In the genomic region with DNA sequence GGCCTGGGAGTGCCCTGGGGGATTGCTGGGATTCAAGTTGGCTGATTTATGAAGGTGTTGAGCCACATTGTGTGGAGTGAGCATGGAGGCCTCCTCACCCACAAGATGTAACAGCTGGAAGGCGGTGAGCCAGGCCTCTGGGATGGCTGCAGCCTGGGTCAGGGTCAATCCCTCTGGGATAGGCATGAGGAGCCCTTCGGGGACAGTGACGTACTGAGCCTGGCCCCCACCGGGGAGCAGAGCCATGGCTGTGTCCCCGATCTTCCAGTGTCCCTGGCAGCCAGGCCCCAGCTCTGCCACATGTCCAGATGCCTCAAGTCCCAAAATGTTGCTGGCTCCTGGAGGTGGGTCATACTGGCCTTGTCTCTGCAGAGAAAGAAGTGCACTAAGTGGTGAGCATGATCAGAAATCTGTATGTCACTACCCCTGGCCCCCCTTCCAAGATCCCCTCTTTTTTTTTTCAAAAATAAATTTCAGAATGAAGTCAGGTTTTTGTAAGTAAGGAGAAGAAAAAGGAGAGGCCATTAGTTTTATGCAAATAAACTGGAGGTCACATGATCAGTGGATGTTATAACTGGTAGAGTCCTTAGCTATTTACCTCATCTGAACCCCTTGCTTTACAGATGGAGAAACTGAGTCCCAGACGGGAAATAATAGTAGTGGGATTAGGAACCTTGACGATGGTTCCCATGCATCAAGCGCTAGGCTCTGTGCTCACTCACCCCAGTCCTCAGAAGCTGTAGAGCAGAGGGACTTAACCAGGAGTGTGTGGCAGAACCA, we compare ENCODE assay signal across 8 cellular contexts. TPM values are rescaled to one million over a fixed set of nuclear protein-coding genes. Genes with fewer than 3 reads are reported as not detected.
DNase-seq lines count a peak whose midpoint lies in the region; ATAC-seq and TF ChIP-seq lines count a peak whose summit lies in the region.

No MANE protein-coding gene starts in this region.

- H3K27me3 Mint-ChIP-seq in CD4-positive, alpha-beta memory T cell = no peaks in the 10 kb centered on the region
- H3K27me3 Mint-ChIP-seq in endodermal cell (ENCODE audit: insufficient read depth) = no peaks in the 10 kb centered on the region

- H3K27me3 ChIP-seq in CD4-positive, alpha-beta memory T cell (ENCODE audit: insufficient read depth, low read length) = no peaks in the 10 kb centered on the region
- H3K27me3 ChIP-seq in endodermal cell (ENCODE audit: control insufficient read depth, insufficient read depth, low read length, poor library complexity, severe bottlenecking) (no peaks in the 10 kb centered on the region), neural cell (ENCODE audit: insufficient read depth, low read depth, low read length) (no peaks in the 10 kb centered on the region)

- CTCF ChIA-PET in CD4-positive, alpha-beta memory T cell (lab: Charles Lee; ENCODE audit: partially characterized antibody) = interaction anchor here (0.6 to 5.1 kb wide), 21 partner anchors 10 to 280 kb away, joined by 3 to 108 read pairs (median 7); partner anchors contain the start of genes ATAD2B and WDCP
- CTCF ChIA-PET in OCI-LY7 (lab: Charles Lee; ENCODE audit: unreplicated experiment) = no interaction called here

- H3K9ac ChIP-seq in endodermal cell (ENCODE audit: extremely low read depth, low read length, poor library complexity, severe bottlenecking) (peak overlapping the region; percentile 62), neural cell (ENCODE audit: low read length) (no peak overlapping the region)

- H3K4me3 Mint-ChIP-seq in CD4-positive, alpha-beta memory T cell = peak overlapping the region in 7 of 8 donors; percentile 85 to 92 (median 89)
- peak overlapping the region; percentile 80 for H3K4me3 Mint-ChIP-seq in endodermal cell

- TF ChIP-seq RAD21 in neural cell (conservative IDR thresholded peaks at IDR 0.05) = no peak

- H3K27ac Mint-ChIP-seq in CD4-positive, alpha-beta memory T cell = peak overlapping the region in 3 of 7 donors; percentile 64 to 89 (median 77)
- peak overlapping the region; percentile 96 for H3K27ac Mint-ChIP-seq in endodermal cell

- ATAC-seq in HG03565 (IDR thresholded peaks at IDR 0.05; ENCODE audit: unreplicated experiment) = no peak

- H3K4me2 ChIP-seq in OCI-LY7 (ENCODE audit: low read length) = peak overlapping the region; percentile 80
- no peak overlapping the region for H3K4me2 ChIP-seq in neural cell (ENCODE audit: low read length)

- H2AFZ ChIP-seq in OCI-LY7 (ENCODE audit: low read length) (peak overlapping the region; percentile 83; the same call in 1 of the 2 replicates), neural cell (ENCODE audit: low read depth, low read length) (no peak overlapping the region)

- no peak for TF ChIP-seq EP300 in neural cell (conservative IDR thresholded peaks at IDR 0.05; ENCODE audit: poor library complexity, severe bottlenecking)

- no peak overlapping the region for H3K27ac ChIP-seq in CD4-positive, alpha-beta memory T cell (ENCODE audit: low read depth, low read length)
- H3K27ac ChIP-seq in OCI-LY7 (ENCODE audit: low read depth, low read length, poor library complexity, severe bottlenecking) (peak overlapping the region; percentile 31), endodermal cell (ENCODE audit: low read depth, low read length) (peak overlapping the region; percentile 98), neural cell (ENCODE audit: low read length) (no peak overlapping the region)

- H3K79me2 ChIP-seq in OCI-LY7 (ENCODE audit: insufficient read depth, low read depth, low read length) = no peaks in the 10 kb centered on the region
- H3K79me2 ChIP-seq in neural cell (replicated peaks; ENCODE audit: insufficient read depth, low read length) = no peaks in the 10 kb centered on the region

- H4K20me1 ChIP-seq in OCI-LY7 (ENCODE audit: insufficient read depth, low read length) (no peaks in the 10 kb centered on the region), neural cell (ENCODE audit: insufficient read depth) (no peaks in the 10 kb centered on the region)

- no peak for DNase-seq in CD4-positive, alpha-beta memory T cell
- no peak for DNase-seq in OCI-LY7 (ENCODE audit: low spot score)
- DNase-seq in endodermal cell = no peak
- no peak for DNase-seq in NCI-H2081 treated with DMSO at 0.1 percent for 48 hours (lab: John Stamatoyannopoulos, UW)
- DNase-seq in activated CD4-positive, CD25-positive, alpha-beta regulatory T cell (lab: John Stamatoyannopoulos, UW) = no peak
- no peak for DNase-seq in amygdala (lab: John Stamatoyannopoulos, UW)

- H3K4me3 ChIP-seq in CD4-positive, alpha-beta memory T cell (ENCODE audit: low read length in 2 of 2) = no peak overlapping the region
- peak overlapping the region; percentile 67 for H3K4me3 ChIP-seq in OCI-LY7 (ENCODE audit: low read depth, low read length, poor library complexity, severe bottlenecking)
- H3K4me3 ChIP-seq in endodermal cell (ENCODE audit: low read length) = peak overlapping the region; percentile 90
- peak overlapping the region; percentile 56 for H3K4me3 ChIP-seq in neural cell (ENCODE audit: low read length)

- H3F3A ChIP-seq in neural cell (ENCODE audit: insufficient read depth, low read length, poor library complexity, severe bottlenecking) = no peaks in the 10 kb centered on the region

- H3K9me3 ChIP-seq in CD4-positive, alpha-beta memory T cell (ENCODE audit: control insufficient read depth in 1 of 2, low read length in 2 of 2) = no peaks in the 10 kb centered on the region
- no peaks in the 10 kb centered on the region for H3K9me3 ChIP-seq in OCI-LY7 (ENCODE audit: low read length)
- H3K9me3 ChIP-seq in endodermal cell (ENCODE audit: control insufficient read depth, low read length) = no peaks in the 10 kb centered on the region
- no peaks in the 10 kb centered on the region for H3K9me3 ChIP-seq in neural cell (ENCODE audit: low read length)

- no TSS peak for BruUV-seq in OCI-LY7 (replicated peaks; lab: Mats Ljungman, UMichigan)

- POLR2A ChIA-PET in CD4-positive, alpha-beta memory T cell (lab: Charles Lee; ENCODE audit: partially characterized antibody) = interaction anchor here (0.7 to 3.4 kb wide), 8 partner anchors 36 to 368 kb away, joined by 4 to 24 read pairs (median 7); partner anchors contain the start of genes ATAD2B, ITSN2, UBXN2A and WDCP
- POLR2A ChIA-PET in OCI-LY7 (lab: Charles Lee) = interaction anchor here (0.5 to 2.2 kb wide), 4 partner anchors 32 to 568 kb away, joined by 3 to 13 read pairs (median 3); partner anchors contain the start of gene ATAD2B

- intact Hi-C loops in CD4-positive, alpha-beta memory T cell (cut with micrococcal nuclease) = no loop called here
- intact Hi-C loops in OCI-LY7 (cut with micrococcal nuclease; ENCODE audit: unreplicated experiment) = no loop called here

- H3K9me3 Mint-ChIP-seq in CD4-positive, alpha-beta memory T cell = no peaks in the 10 kb centered on the region
- no peaks in the 10 kb centered on the region for H3K9me3 Mint-ChIP-seq in endodermal cell

- 87 to 88% methylated on average over 6 to 8 of the region's 8 CpGs for WGBS in endodermal cell (ENCODE audit: insufficient coverage in 1 of 2, insufficient read length in 1 of 2), 2 experiments

- H3K36me3 Mint-ChIP-seq in CD4-positive, alpha-beta memory T cell = peaks cover 9% of the 10 kb centered on the region in 2 donors
- H3K36me3 Mint-ChIP-seq in endodermal cell (ENCODE audit: low read depth) = peaks cover 17% of the 10 kb centered on the region

- no peaks in the 10 kb centered on the region for H3K36me3 ChIP-seq in CD4-positive, alpha-beta memory T cell (ENCODE audit: insufficient read depth, low read length)
- H3K36me3 ChIP-seq in OCI-LY7 (ENCODE audit: insufficient read depth, low read length) = no peaks in the 10 kb centered on the region
- peaks cover 19% of the 10 kb centered on the region for H3K36me3 ChIP-seq in endodermal cell (ENCODE audit: control insufficient read depth, insufficient read depth, low read length)
- no peaks in the 10 kb centered on the region for H3K36me3 ChIP-seq in neural cell (ENCODE audit: insufficient read depth, low read length)

- no peak for TF ChIP-seq CTCF in OCI-LY7 (conservative IDR thresholded peaks at IDR 0.05; ENCODE audit: low read length)
- TF ChIP-seq CTCF in endodermal cell (conservative IDR thresholded peaks at IDR 0.05) = no peak
- no peak for TF ChIP-seq CTCF in neural cell (IDR thresholded peaks at IDR 0.05; ENCODE audit: poor library complexity, severe bottlenecking)

- peaks cover 14% of the 10 kb centered on the region for H3K4me1 ChIP-seq in CD4-positive, alpha-beta memory T cell (ENCODE audit: insufficient read depth, low read length)
- H3K4me1 ChIP-seq in OCI-LY7 (ENCODE audit: insufficient read depth, low read length, poor library complexity, severe bottlenecking) = peaks cover 15% of the 10 kb centered on the region
- H3K4me1 ChIP-seq in endodermal cell (ENCODE audit: control insufficient read depth, insufficient read depth, low read length) = no peaks in the 10 kb centered on the region

- H3K9me2 ChIP-seq in OCI-LY7 (ENCODE audit: insufficient read depth, low read length) (no peaks in the 10 kb centered on the region), neural cell (ENCODE audit: insufficient read depth, low read length) (no peaks in the 10 kb centered on the region)

- H3K4me1 Mint-ChIP-seq in CD4-positive, alpha-beta memory T cell = peaks cover 11 to 16% (median 15%) of the 10 kb centered on the region in 4 donors
- H3K4me1 Mint-ChIP-seq in endodermal cell = peaks cover 7% of the 10 kb centered on the region

RNA-seq across cellular contexts. Expression of gene TP53I3, which starts 1.7 kb away (rescaled TPM):
- total RNA-seq in CD4-positive, alpha-beta memory T cell = under 1 TPM; 0.20 to 0.47 TPM
- polyA plus RNA-seq in CD4-positive, alpha-beta memory T cell = under 1 TPM in 1 of 2 donors, not detected in 1; 0.15 TPM
- 0.36 and 0.38 TPM in 2 replicates for total RNA-seq in OCI-LY7 (2014; rRNA removed; shearing (Covaris generic))
- total RNA-seq in OCI-LY7 (2022) (0.82 and 1.1 TPM in 2 replicates), endodermal cell (10 to 100 TPM; 11.6 to 23.2 TPM)
- 26.5 TPM for polyA plus RNA-seq in endodermal cell (2013, experiment 1 of 2)
- 22.8 TPM for polyA plus RNA-seq in endodermal cell (2013, experiment 2 of 2)
- 1.8 and 4.7 TPM in 2 replicates for polyA plus RNA-seq in neural cell
- 1.2 and 1.6 TPM in 2 replicates for polyA minus RNA-seq in neural cell

RNA-seq across cellular contexts. Expression of gene SF3B6, which starts 6.9 kb away (rescaled TPM):
- total RNA-seq in CD4-positive, alpha-beta memory T cell = 10 to 100 TPM; 50.0 to 55.3 TPM
- polyA plus RNA-seq in CD4-positive, alpha-beta memory T cell = 100 to 1,000 TPM; 180 to 238 TPM
- total RNA-seq in OCI-LY7 (2014; rRNA removed; shearing (Covaris generic)) = 136 and 143 TPM in 2 replicates
- 108 and 112 TPM in 2 replicates for total RNA-seq in OCI-LY7 (2022)
- 100 to 1,000 TPM; 109 to 131 TPM for total RNA-seq in endodermal cell
- 151 TPM for polyA plus RNA-seq in endodermal cell (2013, experiment 1 of 2)
- polyA plus RNA-seq in endodermal cell (2013, experiment 2 of 2) = 143 TPM
- polyA plus RNA-seq in neural cell = 307 and 442 TPM in 2 replicates
- 96.2 and 104 TPM in 2 replicates for polyA minus RNA-seq in neural cell

RNA-seq across cellular contexts. Expression of gene FKBP1B, which starts 33.4 kb away (rescaled TPM):
- total RNA-seq in CD4-positive, alpha-beta memory T cell = 1 to 10 TPM in 1 of 2 experiments, under 1 TPM in 1; 0.58 to 1.3 TPM
- 1 to 10 TPM; 2.3 to 2.5 TPM for polyA plus RNA-seq in CD4-positive, alpha-beta memory T cell
- 1.5 and 3.2 TPM in 2 replicates for total RNA-seq in OCI-LY7 (2014; rRNA removed; shearing (Covaris generic))
- total RNA-seq in OCI-LY7 (2022) (1.5 and 1.6 TPM in 2 replicates), endodermal cell (10 to 100 TPM; 35.3 to 39.0 TPM)
- 39.3 TPM for polyA plus RNA-seq in endodermal cell (2013, experiment 1 of 2)
- polyA plus RNA-seq in endodermal cell (2013, experiment 2 of 2) = 36.3 TPM
- 154 and 183 TPM in 2 replicates for polyA plus RNA-seq in neural cell
- 51.4 and 59.5 TPM in 2 replicates for polyA minus RNA-seq in neural cell

RNA-seq across cellular contexts. Expression of gene WDCP, which starts 35.8 kb away (rescaled TPM):
- 10 to 100 TPM; 17.5 to 20.5 TPM for total RNA-seq in CD4-positive, alpha-beta memory T cell
- 1 to 10 TPM; 4.8 to 5.1 TPM for polyA plus RNA-seq in CD4-positive, alpha-beta memory T cell
- 10.9 and 13.9 TPM in 2 replicates for total RNA-seq in OCI-LY7 (2014; rRNA removed; shearing (Covaris generic))
- 21.0 and 22.8 TPM in 2 replicates for total RNA-seq in OCI-LY7 (2022)
- total RNA-seq in endodermal cell = 10 to 100 TPM; 18.2 to 24.1 TPM
- polyA plus RNA-seq in endodermal cell (2013, experiment 1 of 2) = 16.7 TPM
- polyA plus RNA-seq in endodermal cell (2013, experiment 2 of 2) = 16.2 TPM
- polyA plus RNA-seq in neural cell = 15.7 and 17.0 TPM in 2 replicates
- 27.1 and 30.4 TPM in 2 replicates for polyA minus RNA-seq in neural cell

RNA-seq across cellular contexts. Expression of gene PFN4, which starts 40.2 kb away (rescaled TPM):
- total RNA-seq in CD4-positive, alpha-beta memory T cell = not detected
- polyA plus RNA-seq in CD4-positive, alpha-beta memory T cell = not detected
- not detected in 2 replicates for total RNA-seq in OCI-LY7 (2014; rRNA removed; shearing (Covaris generic))
- total RNA-seq in OCI-LY7 (2022) = not detected in 2 replicates
- under 1 TPM in 1 of 2 donors, not detected in 1; 0.73 TPM for total RNA-seq in endodermal cell
- 0.57 TPM for polyA plus RNA-seq in endodermal cell (2013, experiment 1 of 2)
- polyA plus RNA-seq in endodermal cell (2013, experiment 2 of 2) = 0.33 TPM
- 1.3 TPM in 1 of 2 replicates, not detected in the other for polyA plus RNA-seq in neural cell
- polyA minus RNA-seq in neural cell = not detected in 2 replicates

Comparison
In these comparisons a context has a peak if more than half of its experiments do, and no peak if none do; other contexts are left out.
1. H3K27ac ChIP-seq: peak in OCI-LY7 (single experiment) and endodermal cell (single experiment); none in CD4-positive, alpha-beta memory T cell (single experiment) and neural cell (single experiment).
2. H3K4me3 ChIP-seq: peak in OCI-LY7 (single experiment), endodermal cell (single experiment) and neural cell (single experiment); none in CD4-positive, alpha-beta memory T cell (0 of 2).
3. RNA of gene TP53I3, which starts 1.7 kb away (total RNA-seq): 11.6 to 23.2 TPM in endodermal cell; 0.36 to 1.1 TPM in OCI-LY7 and 0.20 to 0.47 TPM in CD4-positive, alpha-beta memory T cell; every median in the first group is over 4 times any median in the second.
4. RNA of gene FKBP1B, which starts 33.4 kb away (total RNA-seq): 35.3 to 39.0 TPM in endodermal cell; 1.5 to 3.2 TPM in OCI-LY7 and 0.58 to 1.3 TPM in CD4-positive, alpha-beta memory T cell; every median in the first group is over 4 times any median in the second.